18 cellular contexts compared by ENCODE assay signal in the genomic region with DNA sequence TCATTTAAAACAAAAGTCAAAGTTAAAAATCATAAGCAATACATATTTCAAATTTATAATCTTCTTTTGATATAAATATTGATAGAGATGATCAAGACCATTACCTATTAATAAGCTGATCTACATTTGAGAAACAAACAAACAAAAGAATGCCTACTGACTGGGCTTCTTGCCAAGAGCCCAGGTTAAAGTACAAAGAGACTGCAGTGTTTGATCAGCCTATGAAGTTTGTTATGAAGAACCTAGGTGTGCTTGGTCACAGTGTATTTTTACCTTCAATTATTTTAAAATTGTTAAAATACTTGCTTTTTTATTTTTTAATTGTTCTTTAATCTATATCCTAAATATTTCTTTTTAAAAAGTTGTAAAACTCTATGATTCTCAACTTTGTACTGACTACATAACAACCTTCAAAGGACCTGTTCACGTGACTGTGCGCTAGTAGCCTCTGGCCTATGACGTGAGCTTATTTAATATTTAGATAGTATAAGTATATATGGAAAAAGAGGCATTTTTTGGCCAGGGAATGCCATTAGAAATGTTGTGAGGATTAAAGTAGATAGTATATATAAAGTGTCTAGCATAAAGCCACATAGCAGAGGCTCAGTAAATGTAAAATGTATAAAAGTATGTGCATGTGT. TPM values are rescaled to one million over a fixed set of nuclear protein-coding genes. Genes with fewer than 3 reads are reported as not detected.
A peak's percentile ranks its signal among the peaks of the same experiment; 100 is the strongest.
DNase-seq lines count a peak whose midpoint lies in the region; ATAC-seq and TF ChIP-seq lines count a peak whose summit lies in the region.
"Had no signal": no experiment of that assay in that cellular context is flagged by ENCODE, and none has a peak within 500 bp of the region (broad histone marks: within the 10 kb centered on the region; RNA-seq: fewer than 3 reads in every experiment).

No MANE protein-coding gene starts in this region.

- intact Hi-C loops in activated CD4-positive, alpha-beta T cell treated with anti-CD3 and anti-CD28 coated beads, Interleukin-2, amount 10 ng/mL, durations not matched to agents 24 days and 14 days (cut with micrococcal nuclease), result no loop called here
- intact Hi-C loops in body of pancreas (cut with DNase I), result no loop called here

- H3K27ac Mint-ChIP-seq in activated CD4-positive, alpha-beta T cell treated with anti-CD3 and anti-CD28 coated beads, Interleukin-2, amount 10 ng/mL, durations not matched to agents 24 days and 14 days, result no peak overlapping the region

- H3K4me3 ChIP-seq in body of pancreas, result no peak overlapping the region
- no peak overlapping the region for H3K4me3 ChIP-seq in liver (ENCODE audit: low read depth in 1 of 3, low read length in 3 of 3)
- H3K4me3 ChIP-seq: HAP-1, K562 had no signal

- no peak overlapping the region for H3K4me3 Mint-ChIP-seq in activated CD4-positive, alpha-beta T cell treated with anti-CD3 and anti-CD28 coated beads, Interleukin-2, amount 10 ng/mL, durations not matched to agents 24 days and 14 days

- no peak overlapping the region for H3K9ac ChIP-seq in liver (ENCODE audit: low read depth in 1 of 2, low read length in 2 of 2)

- WGBS in body of pancreas, 2 donors, result 53 to 58% methylated on average over 3 of the region's 3 CpGs
- WGBS in liver, result 39% methylated on average over 3 of the region's 3 CpGs

- TF ChIP-seq POLR2A in body of pancreas (IDR thresholded peaks at IDR 0.05), result no peak

- H3K4me1 ChIP-seq in body of pancreas (peaks cover 24% of the 10 kb centered on the region), liver (ENCODE audit: control insufficient read depth in 4 of 4, insufficient read depth in 4 of 4, low read length in 3 of 4) (peaks cover 0 to 21% (median 8%) of the 10 kb centered on the region in 4 donors)
- H3K4me1 ChIP-seq: HAP-1 had no signal

- TF ChIP-seq RAD21 in liver (IDR thresholded peaks at IDR 0.05), result no peak

- H3K36me3 Mint-ChIP-seq in activated CD4-positive, alpha-beta T cell treated with anti-CD3 and anti-CD28 coated beads, Interleukin-2, amount 10 ng/mL, durations not matched to agents 24 days and 14 days (ENCODE audit: low read depth), result no peaks in the 10 kb centered on the region

- H3K27ac ChIP-seq in body of pancreas (no peak overlapping the region), liver (ENCODE audit: low read depth in 1 of 2, low read length in 2 of 2) (no peak overlapping the region)
- H3K27ac ChIP-seq: C4-2B, HL-60 had no signal

- peaks cover 20% of the 10 kb centered on the region for H3K27me3 Mint-ChIP-seq in activated CD4-positive, alpha-beta T cell treated with anti-CD3 and anti-CD28 coated beads, Interleukin-2, amount 10 ng/mL, durations not matched to agents 24 days and 14 days

- no peak for TF ChIP-seq CTCF in body of pancreas (IDR thresholded peaks at IDR 0.05)
- no peak for TF ChIP-seq CTCF in liver (IDR thresholded peaks at IDR 0.05; ENCODE audit: low read depth, low read length, missing input control)

- H3K4me1 Mint-ChIP-seq in activated CD4-positive, alpha-beta T cell treated with anti-CD3 and anti-CD28 coated beads, Interleukin-2, amount 10 ng/mL, durations not matched to agents 24 days and 14 days, result peaks cover 2% of the 10 kb centered on the region

- H3K27me3 ChIP-seq in body of pancreas (no peaks in the 10 kb centered on the region), liver (ENCODE audit: control insufficient read depth in 4 of 4, insufficient read depth in 4 of 4, low read length in 3 of 4) (no peaks in the 10 kb centered on the region)

- H3K36me3 ChIP-seq in body of pancreas (replicated peaks in 1 of 2; ENCODE audit: insufficient read depth in 1 of 2, low read depth in 2 of 2) (no peaks in the 10 kb centered on the region), liver (ENCODE audit: control insufficient read depth in 4 of 4, insufficient read depth in 3 of 4, low read depth in 1 of 4, low read length in 3 of 4) (no peaks in the 10 kb centered on the region)
- H3K36me3 ChIP-seq: HAP-1 had no signal

- peak; percentile 76 for ATAC-seq in body of pancreas
- ATAC-seq in HG02759 (IDR thresholded peaks at IDR 0.05; ENCODE audit: unreplicated experiment), result no peak
- ATAC-seq: Panc1 had no signal

- peak; percentile 5 for DNase-seq in activated CD4-positive, alpha-beta T cell treated with anti-CD3 and anti-CD28 coated beads, Interleukin-2, amount 10 ng/mL, durations not matched to agents 24 days and 14 days
- DNase-seq in activated CD4-positive, alpha-beta T cell treated with anti-CD3 and anti-CD28 coated beads, Interleukin-2, amount 50 U/mL, for 48 hours, result no peak
- peak; percentile 38 to 54 (median 48) for DNase-seq in body of pancreas
- DNase-seq in dedifferentiated amniotic fluid mesenchymal stem cell (ENCODE audit: extremely low spot score), result no peak
- no peak for DNase-seq in NCI-H526 treated with DMSO at 0.1 percent for 48 hours (lab: John Stamatoyannopoulos, UW)
- DNase-seq: COR-L47, DMS79, NCI-H1436 treated with DMSO at 0.1 percent for 48 hours, NCI-H2081, NCI-H446, NCI-H82 had no signal

- no peaks in the 10 kb centered on the region for H3K9me3 ChIP-seq in body of pancreas
- no peaks in the 10 kb centered on the region for H3K9me3 ChIP-seq in liver (ENCODE audit: control insufficient read depth in 4 of 4, low read length in 3 of 4)
- H3K9me3 ChIP-seq: HAP-1 had no signal

- H3K9me3 Mint-ChIP-seq in activated CD4-positive, alpha-beta T cell treated with anti-CD3 and anti-CD28 coated beads, Interleukin-2, amount 10 ng/mL, durations not matched to agents 24 days and 14 days, result no peaks in the 10 kb centered on the region

TF ChIP-seq in liver, 16 proteins besides CTCF, POLR2A, EP300 and RAD21:
- TF ChIP-seq EGR1 (IDR thresholded peaks at IDR 0.05; ENCODE audit: low read depth in 2 of 2) (no peak), FOXA1 (IDR thresholded peaks at IDR 0.05) (no peak), SP1 (IDR thresholded peaks at IDR 0.05) (peak; percentile 95), JUND (IDR thresholded peaks at IDR 0.05) (peak; percentile 30 to 50), RXRA (IDR thresholded peaks at IDR 0.05) (peak; percentile 28 to 47), HNF4A (conservative IDR thresholded peaks at IDR 0.05) (peak; percentile 90 to 92), HNF4G (IDR thresholded peaks at IDR 0.05) (peak; percentile 67)
- TF ChIP-seq, protein P1, sequence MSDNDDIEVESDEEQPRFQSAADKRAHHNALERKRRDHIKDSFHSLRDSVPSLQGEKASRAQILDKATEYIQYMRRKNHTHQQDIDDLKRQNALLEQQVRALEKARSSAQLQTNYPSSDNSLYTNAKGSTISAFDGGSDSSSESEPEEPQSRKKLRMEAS (IDR thresholded peaks at IDR 0.05), result no peak
- TF ChIP-seq, protein P2, sequence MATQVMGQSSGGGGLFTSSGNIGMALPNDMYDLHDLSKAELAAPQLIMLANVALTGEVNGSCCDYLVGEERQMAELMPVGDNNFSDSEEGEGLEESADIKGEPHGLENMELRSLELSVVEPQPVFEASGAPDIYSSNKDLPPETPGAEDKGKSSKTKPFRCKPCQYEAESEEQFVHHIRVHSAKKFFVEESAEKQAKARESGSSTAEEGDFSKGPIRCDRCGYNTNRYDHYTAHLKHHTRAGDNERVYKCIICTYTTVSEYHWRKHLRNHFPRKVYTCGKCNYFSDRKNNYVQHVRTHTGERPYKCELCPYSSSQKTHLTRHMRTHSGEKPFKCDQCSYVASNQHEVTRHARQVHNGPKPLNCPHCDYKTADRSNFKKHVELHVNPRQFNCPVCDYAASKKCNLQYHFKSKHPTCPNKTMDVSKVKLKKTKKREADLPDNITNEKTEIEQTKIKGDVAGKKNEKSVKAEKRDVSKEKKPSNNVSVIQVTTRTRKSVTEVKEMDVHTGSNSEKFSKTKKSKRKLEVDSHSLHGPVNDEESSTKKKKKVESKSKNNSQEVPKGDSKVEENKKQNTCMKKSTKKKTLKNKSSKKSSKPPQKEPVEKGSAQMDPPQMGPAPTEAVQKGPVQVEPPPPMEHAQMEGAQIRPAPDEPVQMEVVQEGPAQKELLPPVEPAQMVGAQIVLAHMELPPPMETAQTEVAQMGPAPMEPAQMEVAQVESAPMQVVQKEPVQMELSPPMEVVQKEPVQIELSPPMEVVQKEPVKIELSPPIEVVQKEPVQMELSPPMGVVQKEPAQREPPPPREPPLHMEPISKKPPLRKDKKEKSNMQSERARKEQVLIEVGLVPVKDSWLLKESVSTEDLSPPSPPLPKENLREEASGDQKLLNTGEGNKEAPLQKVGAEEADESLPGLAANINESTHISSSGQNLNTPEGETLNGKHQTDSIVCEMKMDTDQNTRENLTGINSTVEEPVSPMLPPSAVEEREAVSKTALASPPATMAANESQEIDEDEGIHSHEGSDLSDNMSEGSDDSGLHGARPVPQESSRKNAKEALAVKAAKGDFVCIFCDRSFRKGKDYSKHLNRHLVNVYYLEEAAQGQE (IDR thresholded peaks at IDR 0.05), result peak; percentile 43

RNA-seq across cellular contexts. Expression of a gene that starts 11.4 kb away (rescaled TPM):
- total RNA-seq in activated CD4-positive, alpha-beta T cell treated with anti-CD3 and anti-CD28 coated beads, Interleukin-2, amount 10 ng/mL, durations not matched to agents 24 days and 14 days, result 80.4 and 81.2 TPM in 2 replicates
- total RNA-seq in body of pancreas, result 10 to 100 TPM; 35.6 to 56.0 TPM
- total RNA-seq in liver, result 10 to 100 TPM; 30.3 to 50.5 TPM
- 10 to 100 TPM; 14.6 to 14.9 TPM for polyA plus RNA-seq in liver

Comparison
In these comparisons a context has a peak if more than half of its experiments do, and no peak if none do; other contexts are left out.
1. DNase-seq: peak in activated CD4-positive, alpha-beta T cell treated with anti-CD3 and anti-CD28 coated beads, Interleukin-2, amount 10 ng/mL, durations not matched to agents 24 days and 14 days (single experiment) and body of pancreas (4 of 4); none in activated CD4-positive, alpha-beta T cell treated with anti-CD3 and anti-CD28 coated beads, Interleukin-2, amount 50 U/mL, for 48 hours (0 of 2), dedifferentiated amniotic fluid mesenchymal stem cell (single experiment) and NCI-H526 treated with DMSO at 0.1 percent for 48 hours (single experiment).